ENCODE assay signal across 12 cellular contexts in genomic region chr1:46369542-46370213, GRCh38. TPM values are rescaled to one million over a fixed set of nuclear protein-coding genes. Genes with fewer than 3 reads are reported as not detected.
A peak's percentile ranks its signal among the peaks of the same experiment; 100 is the strongest.
DNase-seq lines count a peak whose midpoint lies in the region; ATAC-seq, FAIRE-seq and TF ChIP-seq lines count a peak whose summit lies in the region.
"Had no signal": no experiment of that assay in that cellular context is flagged by ENCODE, and none has a peak within 500 bp of the region (broad histone marks: within the 10 kb centered on the region; RNA-seq: fewer than 3 reads in every experiment).

No MANE protein-coding gene starts in this region.

- H3K4me3 ChIP-seq in K562 (no peak overlapping the region), pancreas (no peak overlapping the region), gastrocnemius medialis (no peak overlapping the region)
- H3K4me3 ChIP-seq in CD4-positive, alpha-beta memory T cell (ENCODE audit: low read length in 2 of 2), result no peak overlapping the region
- H3K4me3 ChIP-seq: mucosa of descending colon had no signal

- H3K27ac ChIP-seq in K562 (ENCODE audit: extremely low read depth, low read depth, low read length) (peak overlapping the region; percentile 54), pancreas (peak overlapping the region in 1 of 4 donors; percentile 19), gastrocnemius medialis (no peak overlapping the region)
- no peak overlapping the region for H3K27ac ChIP-seq in CD4-positive, alpha-beta memory T cell (ENCODE audit: low read depth, low read length)

- no peak for TF ChIP-seq RAD21 in K562 (CRISPR knock-in tag; conservative IDR thresholded peaks at IDR 0.05 in 1 of 2, IDR thresholded peaks at IDR 0.05 in 1 of 2)

- ATAC-seq in activated CD4-positive, alpha-beta T cell treated with anti-CD3 and anti-CD28 coated beads for 36 hours, result peak; percentile 19
- ATAC-seq in HG03432 (IDR thresholded peaks at IDR 0.05; ENCODE audit: unreplicated experiment), result peak; percentile 20
- ATAC-seq in K562, result peak; percentile 68
- ATAC-seq in pancreas, result peak; percentile 30 to 61 (median 42)
- no peak for ATAC-seq in gastrocnemius medialis
- ATAC-seq: mucosa of descending colon had no signal

- BruUV-seq in K562 (replicated peaks; lab: Mats Ljungman, UMichigan), result no TSS peak

- H3K36me3 Mint-ChIP-seq in activated CD4-positive, alpha-beta T cell treated with anti-CD3 and anti-CD28 coated beads for 36 hours (ENCODE audit: low read depth), result peaks cover 37% of the 10 kb centered on the region
- H3K36me3 Mint-ChIP-seq in activated CD4-positive, alpha-beta T cell treated with anti-CD3 and anti-CD28 coated beads, Interleukin-2, amount 10 ng/mL, durations not matched to agents 7 days and 5 days (ENCODE audit: low read depth), result peaks cover 11% of the 10 kb centered on the region
- H3K36me3 Mint-ChIP-seq in CD4-positive, alpha-beta memory T cell, result peaks cover 37 to 39% of the 10 kb centered on the region in 2 donors

- H3K4me1 ChIP-seq in K562 (replicated peaks in 1 of 2; ENCODE audit: control insufficient read depth in 2 of 2, insufficient read depth in 2 of 2, low read length in 2 of 2), result peaks cover 3 to 22% of the 10 kb centered on the region in 2 experiments; a peak in 3 of 5 replicates
- H3K4me1 ChIP-seq in pancreas, result peaks cover 0 to 7% (median 0%) of the 10 kb centered on the region in 3 donors
- H3K4me1 ChIP-seq in gastrocnemius medialis, result no peaks in the 10 kb centered on the region
- H3K4me1 ChIP-seq in CD4-positive, alpha-beta memory T cell (ENCODE audit: insufficient read depth, low read length), result no peaks in the 10 kb centered on the region

- peak overlapping the region; percentile 56 for H2AFZ ChIP-seq in K562 (ENCODE audit: low read depth, low read length)

- peaks cover 9% of the 10 kb centered on the region for H3K4me1 Mint-ChIP-seq in activated CD4-positive, alpha-beta T cell treated with anti-CD3 and anti-CD28 coated beads for 36 hours
- peaks cover 2% of the 10 kb centered on the region for H3K4me1 Mint-ChIP-seq in activated CD4-positive, alpha-beta T cell treated with anti-CD3 and anti-CD28 coated beads, Interleukin-2, amount 10 ng/mL, durations not matched to agents 7 days and 5 days
- no peaks in the 10 kb centered on the region for H3K4me1 Mint-ChIP-seq in CD4-positive, alpha-beta memory T cell

- CTCF ChIA-PET in activated CD4-positive, alpha-beta T cell treated with anti-CD3 and anti-CD28 coated beads for 36 hours (lab: Charles Lee), result interaction anchor here (0.6 to 1.3 kb wide), 2 partner anchors 11 to 29 kb away, joined by 3 read pairs; no protein-coding TSS in a partner anchor
- CTCF ChIA-PET in activated CD4-positive, alpha-beta T cell treated with anti-CD3 and anti-CD28 coated beads, Interleukin-2, amount 10 ng/mL, durations not matched to agents 7 days and 5 days (lab: Charles Lee), result interaction anchor here (1.1 to 2.2 kb wide), 2 partner anchors 22 to 72 kb away, joined by 4 to 5 read pairs; no protein-coding TSS in a partner anchor
- CTCF ChIA-PET in K562 (lab: Yijun Ruan, JAX; ENCODE audit: low intra/inter-chr PET ratio), result no interaction called here
- CTCF ChIA-PET in CD4-positive, alpha-beta memory T cell (lab: Charles Lee; ENCODE audit: partially characterized antibody), result no interaction called here

- FAIRE-seq in K562 (lab: Jason Lieb, UNC) (no peak), pancreas (lab: Jason Lieb, UNC) (no peak)
- FAIRE-seq: endometrium had no signal

- H3K4me3 Mint-ChIP-seq in activated CD4-positive, alpha-beta T cell treated with anti-CD3 and anti-CD28 coated beads for 36 hours, result no peak overlapping the region
- no peak overlapping the region for H3K4me3 Mint-ChIP-seq in activated CD4-positive, alpha-beta T cell treated with anti-CD3 and anti-CD28 coated beads, Interleukin-2, amount 10 ng/mL, durations not matched to agents 7 days and 5 days
- H3K4me3 Mint-ChIP-seq in CD4-positive, alpha-beta memory T cell, result no peak overlapping the region

- no peaks in the 10 kb centered on the region for H3K27me3 ChIP-seq in K562 (ENCODE audit: control insufficient read depth in 2 of 2, insufficient read depth in 2 of 2, low read length in 2 of 2)
- no peaks in the 10 kb centered on the region for H3K27me3 ChIP-seq in pancreas
- H3K27me3 ChIP-seq in gastrocnemius medialis, result no peaks in the 10 kb centered on the region
- H3K27me3 ChIP-seq in CD4-positive, alpha-beta memory T cell (ENCODE audit: insufficient read depth, low read length), result no peaks in the 10 kb centered on the region

- no peaks in the 10 kb centered on the region for H3K27me3 Mint-ChIP-seq in activated CD4-positive, alpha-beta T cell treated with anti-CD3 and anti-CD28 coated beads for 36 hours
- H3K27me3 Mint-ChIP-seq in activated CD4-positive, alpha-beta T cell treated with anti-CD3 and anti-CD28 coated beads, Interleukin-2, amount 10 ng/mL, durations not matched to agents 7 days and 5 days, result no peaks in the 10 kb centered on the region
- H3K27me3 Mint-ChIP-seq in CD4-positive, alpha-beta memory T cell, result no peaks in the 10 kb centered on the region

- no peak for DNase-seq in activated CD4-positive, alpha-beta T cell treated with anti-CD3 and anti-CD28 coated beads for 36 hours
- no peak for DNase-seq in activated CD4-positive, alpha-beta T cell treated with anti-CD3 and anti-CD28 coated beads, Interleukin-2, amount 10 ng/mL, durations not matched to agents 7 days and 5 days
- DNase-seq in K562 (ENCODE audit: extremely low read depth in 1 of 4, low spot score in 3 of 4) (peak in 2 of 4 experiments; percentile 8 to 28), pancreas (no peak), gastrocnemius medialis (no peak), SIG-M5 (lab: John Stamatoyannopoulos, UW) (no peak)
- DNase-seq in CD4-positive, alpha-beta memory T cell, result no peak
- DNase-seq: mucosa of descending colon, NCI-H2081, retina had no signal

- H3K9me3 Mint-ChIP-seq in activated CD4-positive, alpha-beta T cell treated with anti-CD3 and anti-CD28 coated beads for 36 hours (ENCODE audit: low read depth), result no peaks in the 10 kb centered on the region
- H3K9me3 Mint-ChIP-seq in activated CD4-positive, alpha-beta T cell treated with anti-CD3 and anti-CD28 coated beads, Interleukin-2, amount 10 ng/mL, durations not matched to agents 7 days and 5 days, result no peaks in the 10 kb centered on the region
- no peaks in the 10 kb centered on the region for H3K9me3 Mint-ChIP-seq in CD4-positive, alpha-beta memory T cell

- WGBS in K562 (ENCODE audit: insufficient coverage, low coverage, missing lambda C conversion rate), result 24% methylated on average over 4 of the region's 4 CpGs
- WGBS in pancreas, 2 donors, result 43 to 53% methylated on average over 4 of the region's 4 CpGs

- no peak for TF ChIP-seq EP300 in K562 (IDR thresholded peaks at IDR 0.05; ENCODE audit: low read length)

- no peaks in the 10 kb centered on the region for H3K79me2 ChIP-seq in K562 (ENCODE audit: control insufficient read depth, insufficient read depth, low read length)

- peak overlapping the region; percentile 60 for H3K27ac Mint-ChIP-seq in activated CD4-positive, alpha-beta T cell treated with anti-CD3 and anti-CD28 coated beads for 36 hours
- H3K27ac Mint-ChIP-seq in activated CD4-positive, alpha-beta T cell treated with anti-CD3 and anti-CD28 coated beads, Interleukin-2, amount 10 ng/mL, durations not matched to agents 7 days and 5 days, result no peak overlapping the region
- peak overlapping the region in 2 of 7 donors; percentile 67 to 70 for H3K27ac Mint-ChIP-seq in CD4-positive, alpha-beta memory T cell

- no peak for TF ChIP-seq POLR2A in K562 (conservative IDR thresholded peaks at IDR 0.05)
- no peak for TF ChIP-seq POLR2A in gastrocnemius medialis (IDR thresholded peaks at IDR 0.05)

- intact Hi-C loops in activated CD4-positive, alpha-beta T cell treated with anti-CD3 and anti-CD28 coated beads for 36 hours (cut with DNase I, micrococcal nuclease), result no loop called here
- intact Hi-C loops in K562 (cut with micrococcal nuclease) (no loop called here), pancreas (cut with DNase I) (no loop called here), gastrocnemius medialis (cut with DNase I; ENCODE audit: low total_unique reads) (no loop called here)
- intact Hi-C loops in CD4-positive, alpha-beta memory T cell (cut with micrococcal nuclease), result no loop called here

- no peaks in the 10 kb centered on the region for H3K9me1 ChIP-seq in K562 (ENCODE audit: control insufficient read depth, insufficient read depth, low read length)

- peak overlapping the region; percentile 65 for H3K4me2 ChIP-seq in K562 (ENCODE audit: insufficient read depth, low read length)

- H3K36me3 ChIP-seq in K562 (ENCODE audit: control insufficient read depth, insufficient read depth, low read length) (peaks cover 32% of the 10 kb centered on the region; the same call in 2 of the 3 replicates), pancreas (no peaks in the 10 kb centered on the region), gastrocnemius medialis (peaks cover 0 to 16% of the 10 kb centered on the region in 2 donors)
- H3K36me3 ChIP-seq in CD4-positive, alpha-beta memory T cell (ENCODE audit: insufficient read depth, low read length), result peaks cover 10% of the 10 kb centered on the region

- no peaks in the 10 kb centered on the region for H3K9me3 ChIP-seq in K562 (replicated peaks; ENCODE audit: control insufficient read depth, insufficient read depth, low read depth, low read length)
- H3K9me3 ChIP-seq in pancreas, result no peaks in the 10 kb centered on the region
- no peaks in the 10 kb centered on the region for H3K9me3 ChIP-seq in gastrocnemius medialis
- H3K9me3 ChIP-seq in CD4-positive, alpha-beta memory T cell (ENCODE audit: control insufficient read depth in 1 of 2, low read length in 2 of 2), result no peaks in the 10 kb centered on the region
- H3K9me3 ChIP-seq: mucosa of descending colon had no signal

- in situ Hi-C loops in K562 (cut with MboI), result no loop called here
- in situ Hi-C loops in gastrocnemius medialis (cut with MboI; ENCODE audit: low sequenced_read_pairs in 4 of 4), result no loop called here

- H3K9ac ChIP-seq in K562 (ENCODE audit: insufficient read depth in 1 of 2, low read depth in 2 of 2, low read length in 2 of 2), result peak overlapping the region in 1 of 2 experiments; percentile 5; a peak in 1 of 4 replicates

- H4K20me1 ChIP-seq in K562 (replicated peaks; ENCODE audit: control insufficient read depth, insufficient read depth, low read length), result 0 out of 2 replicates have a peak, but pooled peaks cover 3% of the 10 kb centered on the region

- POLR2A ChIA-PET in activated CD4-positive, alpha-beta T cell treated with anti-CD3 and anti-CD28 coated beads for 36 hours (lab: Charles Lee), result no interaction called here
- POLR2A ChIA-PET in activated CD4-positive, alpha-beta T cell treated with anti-CD3 and anti-CD28 coated beads, Interleukin-2, amount 10 ng/mL, durations not matched to agents 7 days and 5 days (lab: Charles Lee), result no interaction called here
- POLR2A ChIA-PET in K562 (lab: Yijun Ruan, JAX), result interaction anchor here (0.6 to 1.9 kb wide), 7 partner anchors 10 to 1163 kb away, joined by 3 to 6 read pairs (median 3); no protein-coding TSS in a partner anchor
- POLR2A ChIA-PET in CD4-positive, alpha-beta memory T cell (lab: Charles Lee; ENCODE audit: partially characterized antibody), result no interaction called here

- TF ChIP-seq CTCF in K562 (IDR thresholded peaks at IDR 0.05 in 2 of 3, conservative IDR thresholded peaks at IDR 0.05 in 1 of 3; ENCODE audit: insufficient read depth in 2 of 3, low read depth in 1 of 3, low read length in 3 of 3) (no peak), pancreas (IDR thresholded peaks at IDR 0.05) (no peak), gastrocnemius medialis (IDR thresholded peaks at IDR 0.05 in 4 of 5, conservative IDR thresholded peaks at IDR 0.05 in 1 of 5) (no peak)

RNA-seq across cellular contexts. Expression of gene FAAH, which starts 24.4 kb away (rescaled TPM):
- total RNA-seq in activated CD4-positive, alpha-beta T cell treated with anti-CD3 and anti-CD28 coated beads for 36 hours, result 1 to 10 TPM; 5.3 to 7.5 TPM
- total RNA-seq in activated CD4-positive, alpha-beta T cell treated with anti-CD3 and anti-CD28 coated beads, Interleukin-2, amount 10 ng/mL, durations not matched to agents 7 days and 5 days, result 1 to 10 TPM; 6.1 to 7.6 TPM
- 2.2 and 5.8 TPM in 2 replicates for total RNA-seq in K562 (2011; cell fraction: chromatin; rRNA removed; ENCODE audit: low replicate concordance)
- total RNA-seq in K562 (2011; cell fraction: nucleolus; rRNA removed), result 5.3 and 5.8 TPM in 2 replicates
- total RNA-seq in K562 (2011; cell fraction: nucleoplasm; rRNA removed), result 3.4 and 3.7 TPM in 2 replicates
- 0.32 and 0.33 TPM in 2 replicates for total RNA-seq in K562 (2014; rRNA removed)
- total RNA-seq in K562 (2014; rRNA removed; fragmentation: Illumina TruSeq; extraction: Trizol), result 0.25 and 0.32 TPM in 2 replicates
- total RNA-seq in K562 (2015; rRNA removed; fragmentation: Illumina TruSeq; extraction: Trizol), result 0.23 and 0.36 TPM in 2 replicates
- 0.71 and 0.81 TPM in 2 replicates for total RNA-seq in K562 (2021)
- 0.29 and 1.6 TPM in 2 replicates for polyA plus RNA-seq in K562 (2011; rRNA removed)
- polyA plus RNA-seq in K562 (2011; cell fraction: cytosol; rRNA removed), result 0.46 and 1.1 TPM in 2 replicates
- polyA plus RNA-seq in K562 (2011; cell fraction: nucleus; rRNA removed), result 5.6 and 13.1 TPM in 2 replicates
- polyA plus RNA-seq in K562 (2012), result 0.79 and 3.1 TPM in 2 replicates
- polyA plus RNA-seq in K562 (2014; fragmentation: Illumina TruSeq; extraction: Trizol), result 0.17 and 0.52 TPM in 2 replicates
- under 1 TPM; 0.06 TPM for polyA plus RNA-seq in K562 (2014; fragmentation: Nextera tagmentation; extraction: Ambion mirVana)
- polyA plus RNA-seq in K562 (2014; rRNA removed), result 0.13 and 1.1 TPM in 2 replicates
- polyA minus RNA-seq in K562 (2011; rRNA and poly(A)+ RNA removed), result 0.70 and 0.93 TPM in 2 replicates
- polyA minus RNA-seq in K562 (2011; cell fraction: cytosol; rRNA and poly(A)+ RNA removed), result not detected in 2 replicates
- polyA minus RNA-seq in K562 (2011; cell fraction: nucleus; rRNA and poly(A)+ RNA removed), result 1.2 and 5.1 TPM in 2 replicates
- total RNA-seq in pancreas, result 10 to 100 TPM; 19.5 to 34.6 (median 24.7) TPM
- polyA plus RNA-seq in pancreas, result 100 to 1,000 TPM; 103 to 122 TPM
- total RNA-seq in gastrocnemius medialis, result 10 to 100 TPM in 1 of 4 donors, 1 to 10 TPM in 3; 5.2 to 15.6 (median 7.3) TPM
- 10 to 100 TPM in 1 of 2 experiments, 1 to 10 TPM in 1; 7.7 to 10.7 TPM for total RNA-seq in CD4-positive, alpha-beta memory T cell
- polyA plus RNA-seq in CD4-positive, alpha-beta memory T cell, result 1 to 10 TPM; 2.0 to 4.2 TPM

RNA-seq across cellular contexts. Expression of gene NSUN4, which starts 29.1 kb away (rescaled TPM):
- total RNA-seq in activated CD4-positive, alpha-beta T cell treated with anti-CD3 and anti-CD28 coated beads for 36 hours, result 10 to 100 TPM; 26.1 to 31.3 TPM
- total RNA-seq in activated CD4-positive, alpha-beta T cell treated with anti-CD3 and anti-CD28 coated beads, Interleukin-2, amount 10 ng/mL, durations not matched to agents 7 days and 5 days, result 10 to 100 TPM; 22.2 to 22.3 TPM
- total RNA-seq in K562 (2011; cell fraction: chromatin; rRNA removed; ENCODE audit: low replicate concordance), result 126 and 174 TPM in 2 replicates
- total RNA-seq in K562 (2011; cell fraction: nucleolus; rRNA removed), result 97.2 and 98.2 TPM in 2 replicates
- 106 and 123 TPM in 2 replicates for total RNA-seq in K562 (2011; cell fraction: nucleoplasm; rRNA removed)
- total RNA-seq in K562 (2014; rRNA removed) (33.4 and 37.0 TPM in 2 replicates), K562 (2014; rRNA removed; fragmentation: Illumina TruSeq; extraction: Trizol) (34.1 and 39.0 TPM in 2 replicates), K562 (2015; rRNA removed; fragmentation: Illumina TruSeq; extraction: Trizol) (33.8 and 34.2 TPM in 2 replicates), K562 (2021) (43.3 and 44.4 TPM in 2 replicates), pancreas (10 to 100 TPM in 5 of 6 donors, 1 to 10 TPM in 1; 9.0 to 16.4 (median 11.5) TPM), gastrocnemius medialis (10 to 100 TPM; 15.5 to 22.5 (median 20.8) TPM)
- polyA plus RNA-seq in K562 (2011; rRNA removed) (60.2 and 65.6 TPM in 2 replicates), K562 (2014; fragmentation: Illumina TruSeq; extraction: Trizol) (47.8 and 47.9 TPM in 2 replicates), K562 (2014; fragmentation: Nextera tagmentation; extraction: Ambion mirVana) (10 to 100 TPM; 47.3 to 54.9 TPM), K562 (2014; rRNA removed) (43.5 and 46.3 TPM in 2 replicates), pancreas (1 to 10 TPM; 8.1 to 9.4 TPM)
- 53.3 and 69.6 TPM in 2 replicates for polyA plus RNA-seq in K562 (2011; cell fraction: cytosol; rRNA removed)
- polyA plus RNA-seq in K562 (2011; cell fraction: nucleus; rRNA removed), result 43.8 and 46.3 TPM in 2 replicates
- polyA plus RNA-seq in K562 (2012), result 37.5 and 42.1 TPM in 2 replicates
- polyA minus RNA-seq in K562 (2011; rRNA and poly(A)+ RNA removed), result 113 and 133 TPM in 2 replicates
- polyA minus RNA-seq in K562 (2011; cell fraction: cytosol; rRNA and poly(A)+ RNA removed), result 44.5 and 46.0 TPM in 2 replicates
- 24.6 and 44.7 TPM in 2 replicates for polyA minus RNA-seq in K562 (2011; cell fraction: nucleus; rRNA and poly(A)+ RNA removed)
- total RNA-seq in CD4-positive, alpha-beta memory T cell, result 10 to 100 TPM; 26.4 to 26.9 TPM
- 10 to 100 TPM in 1 of 2 donors, 1 to 10 TPM in 1; 7.7 to 18.7 TPM for polyA plus RNA-seq in CD4-positive, alpha-beta memory T cell

Comparison
In these comparisons a context has a peak if more than half of its experiments do, and no peak if none do; other contexts are left out.
1. ATAC-seq: peak in activated CD4-positive, alpha-beta T cell treated with anti-CD3 and anti-CD28 coated beads for 36 hours (single experiment), HG03432 (single experiment), K562 (single experiment) and pancreas (4 of 4); none in gastrocnemius medialis (0 of 2).
2. CTCF ChIA-PET loops: an anchor here in activated CD4-positive, alpha-beta T cell treated with anti-CD3 and anti-CD28 coated beads for 36 hours (0.6 to 1.3 kb wide) and activated CD4-positive, alpha-beta T cell treated with anti-CD3 and anti-CD28 coated beads, Interleukin-2, amount 10 ng/mL, durations not matched to agents 7 days and 5 days (1.1 to 2.2 kb wide); none called in K562 and CD4-positive, alpha-beta memory T cell.